9 cellular contexts compared by ENCODE assay signal in the genomic region with DNA sequence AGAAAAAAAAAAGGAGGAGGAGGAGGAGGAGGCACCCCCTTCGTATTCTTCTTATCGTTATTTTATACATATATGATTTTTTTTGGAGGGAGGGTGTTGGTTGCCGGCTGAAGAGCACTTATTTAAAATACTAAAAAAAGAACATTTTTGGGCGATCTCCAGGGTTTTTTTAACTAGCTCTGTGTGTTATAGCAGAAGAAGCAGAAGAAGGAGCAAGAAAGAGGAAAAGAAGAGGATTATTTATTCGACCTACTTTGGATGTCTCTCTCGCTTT. TPM values are rescaled to one million over a fixed set of nuclear protein-coding genes. Genes with fewer than 3 reads are reported as not detected.
DNase-seq lines count a peak whose midpoint lies in the region; ATAC-seq and TF ChIP-seq lines count a peak whose summit lies in the region.
"Had no signal": no experiment of that assay in that cellular context is flagged by ENCODE, and none has a peak within 500 bp of the region (broad histone marks: within the 10 kb centered on the region; RNA-seq: fewer than 3 reads in every experiment).

No MANE protein-coding gene starts in this region.

- POLR2A ChIA-PET in naive thymus-derived CD8-positive, alpha-beta T cell (lab: Charles Lee): interaction anchor here (0.6 kb wide), 1 partner anchor 14 kb away, joined by 3 read pairs; no protein-coding TSS in a partner anchor

- no peak for TF ChIP-seq RAD21 in liver (IDR thresholded peaks at IDR 0.05)

- intact Hi-C loops in Right ventricle myocardium superior (cut with DNase I): no loop called here

- H3K27ac ChIP-seq in right atrium auricular region (peak overlapping the region; percentile 73 to 76), liver (ENCODE audit: low read depth in 1 of 2, low read length in 2 of 2) (peak overlapping the region; percentile 21 to 59)

- no peaks in the 10 kb centered on the region for H3K9me3 ChIP-seq in right atrium auricular region
- H3K9me3 ChIP-seq in liver (ENCODE audit: control insufficient read depth in 4 of 4, low read length in 3 of 4): no peaks in the 10 kb centered on the region

- ATAC-seq in Right ventricle myocardium superior (ENCODE audit: poor library complexity) (no peak), HG03378 (IDR thresholded peaks at IDR 0.05; ENCODE audit: unreplicated experiment) (no peak)
- no peak for ATAC-seq in naive thymus-derived CD8-positive, alpha-beta T cell

- H3K36me3 ChIP-seq in right atrium auricular region (peaks cover 3% of the 10 kb centered on the region), liver (ENCODE audit: control insufficient read depth in 4 of 4, insufficient read depth in 3 of 4, low read depth in 1 of 4, low read length in 3 of 4) (no peaks in the 10 kb centered on the region)

- H3K36me3 Mint-ChIP-seq in naive thymus-derived CD8-positive, alpha-beta T cell: peaks cover 0 to 9% (median 2%) of the 10 kb centered on the region in 3 donors

- H3K4me1 Mint-ChIP-seq in naive thymus-derived CD8-positive, alpha-beta T cell: peaks cover 14 to 40% (median 33%) of the 10 kb centered on the region in 4 donors

- peak overlapping the region in 1 of 10 donors; percentile 72 for H3K4me3 Mint-ChIP-seq in naive thymus-derived CD8-positive, alpha-beta T cell
- H3K4me3 Mint-ChIP-seq: central memory CD8-positive, alpha-beta T cell had no signal

- H3K9ac ChIP-seq in liver (ENCODE audit: low read depth in 1 of 2, low read length in 2 of 2): peak overlapping the region in 1 of 2 donors; percentile 81

- H3K27ac Mint-ChIP-seq in naive thymus-derived CD8-positive, alpha-beta T cell: no peak overlapping the region

- in situ Hi-C loops in astrocyte of the spinal cord (cut with HindIII; ENCODE audit: low sequenced_read_pairs): no loop called here

- H3K4me3 ChIP-seq in right atrium auricular region: peak overlapping the region; percentile 66 to 72
- H3K4me3 ChIP-seq in astrocyte of the spinal cord (ENCODE audit: low read depth, low read length): peak overlapping the region; percentile 76
- H3K4me3 ChIP-seq in liver (ENCODE audit: low read depth in 1 of 3, low read length in 3 of 3): peak overlapping the region in 2 of 3 donors; percentile 56 to 70

- H3K4me1 ChIP-seq in right atrium auricular region: peaks cover 0 to 24% of the 10 kb centered on the region in 2 donors
- H3K4me1 ChIP-seq in liver (ENCODE audit: control insufficient read depth in 4 of 4, insufficient read depth in 4 of 4, low read length in 3 of 4): peaks cover 2 to 48% (median 30%) of the 10 kb centered on the region in 4 donors

- DNase-seq in right atrium auricular region (ENCODE audit: low spot score) (no peak), Right ventricle myocardium superior (no peak), astrocyte of the spinal cord (ENCODE audit: low read depth, low spot score) (no peak), GDM1 (lab: John Stamatoyannopoulos, UW) (no peak), HUDEP-2 (lab: John Stamatoyannopoulos, UW; ENCODE audit: unreplicated experiment in 76 of 76) (no peak)
- no peak for DNase-seq in naive thymus-derived CD8-positive, alpha-beta T cell

- peaks cover 0 to 8% (median 0%) of the 10 kb centered on the region in 9 donors for H3K9me3 Mint-ChIP-seq in naive thymus-derived CD8-positive, alpha-beta T cell
- H3K9me3 Mint-ChIP-seq: central memory CD8-positive, alpha-beta T cell had no signal

- no peaks in the 10 kb centered on the region for H3K27me3 ChIP-seq in right atrium auricular region
- H3K27me3 ChIP-seq in liver (ENCODE audit: control insufficient read depth in 4 of 4, insufficient read depth in 4 of 4, low read length in 3 of 4): peaks cover 0 to 12% (median 3%) of the 10 kb centered on the region in 4 donors

- peaks cover 30 to 52% (median 35%) of the 10 kb centered on the region in 5 donors for H3K27me3 Mint-ChIP-seq in naive thymus-derived CD8-positive, alpha-beta T cell

- TF ChIP-seq CTCF in right atrium auricular region (IDR thresholded peaks at IDR 0.05) (no peak), astrocyte of the spinal cord (IDR thresholded peaks at IDR 0.05; ENCODE audit: low read depth, low read length) (no peak), liver (IDR thresholded peaks at IDR 0.05; ENCODE audit: low read depth, low read length, missing input control) (no peak)

- 5% methylated on average over 6 of the region's 6 CpGs for WGBS in liver

TF ChIP-seq in liver, 16 proteins besides CTCF, POLR2A, EP300 and RAD21:
- TF ChIP-seq HNF4A (conservative IDR thresholded peaks at IDR 0.05): no peak
- no peak for TF ChIP-seq HNF4G (IDR thresholded peaks at IDR 0.05)
- no peak for TF ChIP-seq TAF1 (conservative IDR thresholded peaks at IDR 0.05)
- no peak for TF ChIP-seq RXRA (IDR thresholded peaks at IDR 0.05)
- no peak for TF ChIP-seq MAX (IDR thresholded peaks at IDR 0.05)
- TF ChIP-seq JUND (IDR thresholded peaks at IDR 0.05): no peak
- TF ChIP-seq ZBTB33 (IDR thresholded peaks at IDR 0.05): no peak
- TF ChIP-seq, protein P1, sequence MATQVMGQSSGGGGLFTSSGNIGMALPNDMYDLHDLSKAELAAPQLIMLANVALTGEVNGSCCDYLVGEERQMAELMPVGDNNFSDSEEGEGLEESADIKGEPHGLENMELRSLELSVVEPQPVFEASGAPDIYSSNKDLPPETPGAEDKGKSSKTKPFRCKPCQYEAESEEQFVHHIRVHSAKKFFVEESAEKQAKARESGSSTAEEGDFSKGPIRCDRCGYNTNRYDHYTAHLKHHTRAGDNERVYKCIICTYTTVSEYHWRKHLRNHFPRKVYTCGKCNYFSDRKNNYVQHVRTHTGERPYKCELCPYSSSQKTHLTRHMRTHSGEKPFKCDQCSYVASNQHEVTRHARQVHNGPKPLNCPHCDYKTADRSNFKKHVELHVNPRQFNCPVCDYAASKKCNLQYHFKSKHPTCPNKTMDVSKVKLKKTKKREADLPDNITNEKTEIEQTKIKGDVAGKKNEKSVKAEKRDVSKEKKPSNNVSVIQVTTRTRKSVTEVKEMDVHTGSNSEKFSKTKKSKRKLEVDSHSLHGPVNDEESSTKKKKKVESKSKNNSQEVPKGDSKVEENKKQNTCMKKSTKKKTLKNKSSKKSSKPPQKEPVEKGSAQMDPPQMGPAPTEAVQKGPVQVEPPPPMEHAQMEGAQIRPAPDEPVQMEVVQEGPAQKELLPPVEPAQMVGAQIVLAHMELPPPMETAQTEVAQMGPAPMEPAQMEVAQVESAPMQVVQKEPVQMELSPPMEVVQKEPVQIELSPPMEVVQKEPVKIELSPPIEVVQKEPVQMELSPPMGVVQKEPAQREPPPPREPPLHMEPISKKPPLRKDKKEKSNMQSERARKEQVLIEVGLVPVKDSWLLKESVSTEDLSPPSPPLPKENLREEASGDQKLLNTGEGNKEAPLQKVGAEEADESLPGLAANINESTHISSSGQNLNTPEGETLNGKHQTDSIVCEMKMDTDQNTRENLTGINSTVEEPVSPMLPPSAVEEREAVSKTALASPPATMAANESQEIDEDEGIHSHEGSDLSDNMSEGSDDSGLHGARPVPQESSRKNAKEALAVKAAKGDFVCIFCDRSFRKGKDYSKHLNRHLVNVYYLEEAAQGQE (IDR thresholded peaks at IDR 0.05): no peak
- TF ChIP-seq EGR1 (IDR thresholded peaks at IDR 0.05; ENCODE audit: low read depth in 2 of 2): no peak
- TF ChIP-seq SP1 (IDR thresholded peaks at IDR 0.05): no peak
- no peak for TF ChIP-seq GABPA (IDR thresholded peaks at IDR 0.05 in 1 of 2, conservative IDR thresholded peaks at IDR 0.05 in 1 of 2)

RNA-seq across cellular contexts. Expression of gene NR2F1, which starts 0.4 kb away (rescaled TPM):
- total RNA-seq in right atrium auricular region: 10 to 100 TPM; 35.3 to 37.6 TPM
- 0.70 TPM for total RNA-seq in Right ventricle myocardium superior
- 10 to 100 TPM; 10.3 to 10.9 TPM for total RNA-seq in liver
- 10 to 100 TPM in 1 of 2 donors, 1 to 10 TPM in 1; 3.9 to 13.0 TPM for polyA plus RNA-seq in liver
- total RNA-seq in naive thymus-derived CD8-positive, alpha-beta T cell: not detected
- polyA plus RNA-seq in naive thymus-derived CD8-positive, alpha-beta T cell: not detected

RNA-seq across cellular contexts. Expression of gene NR2F1-AS1, which starts 2.4 kb away (rescaled TPM):
- 10 to 100 TPM in 1 of 2 donors, 1 to 10 TPM in 1; 7.1 to 11.0 TPM for total RNA-seq in right atrium auricular region
- 0.22 TPM for total RNA-seq in Right ventricle myocardium superior
- 1 to 10 TPM; 2.3 to 4.0 TPM for total RNA-seq in liver
- polyA plus RNA-seq in liver: 1 to 10 TPM; 2.0 TPM
- total RNA-seq in naive thymus-derived CD8-positive, alpha-beta T cell: not detected
- not detected for polyA plus RNA-seq in naive thymus-derived CD8-positive, alpha-beta T cell
